15 cellular contexts compared by ENCODE assay signal in the genomic region with DNA sequence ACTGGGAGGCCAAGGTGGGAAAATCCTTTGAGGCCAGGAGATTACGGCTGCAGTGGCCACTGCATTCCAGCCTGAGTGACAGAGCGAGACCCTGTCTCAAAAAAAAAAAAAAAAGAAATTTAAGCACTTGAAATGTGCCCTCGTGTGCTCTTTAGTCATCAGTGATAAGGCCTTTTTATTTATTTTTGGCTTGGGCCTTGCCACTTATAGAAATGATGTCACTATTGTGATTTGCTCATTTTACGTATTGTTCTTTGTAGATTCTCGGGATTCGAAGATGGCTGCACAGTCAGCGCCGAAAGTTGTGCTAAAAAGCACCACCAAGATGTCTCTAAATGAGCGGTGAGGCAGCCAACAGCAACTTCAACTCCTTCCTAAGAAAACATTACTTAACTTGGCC. TPM values are rescaled to one million over a fixed set of nuclear protein-coding genes. Genes with fewer than 3 reads are reported as not detected.
DNase-seq lines count a peak whose midpoint lies in the region; ATAC-seq and TF ChIP-seq lines count a peak whose summit lies in the region.
"Had no signal": no experiment of that assay in that cellular context is flagged by ENCODE, and none has a peak within 500 bp of the region (broad histone marks: within the 10 kb centered on the region; RNA-seq: fewer than 3 reads in every experiment).

No MANE protein-coding gene starts in this region.

- WGBS in hepatocyte (ENCODE audit: low lambda C conversion rate, missing lambda C conversion rate): 91% methylated on average over 9 of the region's 9 CpGs
- WGBS in smooth muscle cell (ENCODE audit: low lambda C conversion rate): 86% methylated on average over 9 of the region's 9 CpGs

- peaks cover 23% of the 10 kb centered on the region for H3F3A ChIP-seq in smooth muscle cell (ENCODE audit: low read depth)

- TF ChIP-seq CTCF in RWPE1 (conservative IDR thresholded peaks at IDR 0.05; ENCODE audit: low read depth): no peak
- no peak for TF ChIP-seq CTCF in hepatocyte (IDR thresholded peaks at IDR 0.05; ENCODE audit: poor library complexity)
- TF ChIP-seq CTCF in smooth muscle cell (IDR thresholded peaks at IDR 0.05; ENCODE audit: borderline replicate concordance, insufficient read depth, poor library complexity, severe bottlenecking): no peak

- ATAC-seq in activated T-cell treated with anti-CD3 and anti-CD28 coated beads, Interleukin-2, amount 50 U/mL, for 4 hours: no peak

- peaks cover 35% of the 10 kb centered on the region for H3K4me1 Mint-ChIP-seq in activated T-cell treated with anti-CD3 and anti-CD28 coated beads, Interleukin-2, amount 50 U/mL, for 4 hours (ENCODE audit: low read depth)

- peak overlapping the region; percentile 84 for H3K4me2 ChIP-seq in hepatocyte
- peak overlapping the region; percentile 92 for H3K4me2 ChIP-seq in smooth muscle cell

- H3K36me3 Mint-ChIP-seq in activated T-cell treated with anti-CD3 and anti-CD28 coated beads, Interleukin-2, amount 50 U/mL, for 4 hours (ENCODE audit: insufficient read depth): peaks cover 21% of the 10 kb centered on the region

- H3K9me3 Mint-ChIP-seq in activated T-cell treated with anti-CD3 and anti-CD28 coated beads, Interleukin-2, amount 50 U/mL, for 4 hours: no peaks in the 10 kb centered on the region
- H3K9me3 Mint-ChIP-seq: memory B cell had no signal

- peak overlapping the region; percentile 92 for H3K4me3 Mint-ChIP-seq in activated T-cell treated with anti-CD3 and anti-CD28 coated beads, Interleukin-2, amount 50 U/mL, for 4 hours

- CTCF ChIA-PET in RWPE1 (lab: Yijun Ruan, JAX): interaction anchor here (0.7 to 1.1 kb wide), 2 partner anchors 9 to 104 kb away, joined by 4 to 5 read pairs; a partner anchor contains a TSS

- DNase-seq in activated T-cell treated with anti-CD3 and anti-CD28 coated beads, Interleukin-2, amount 50 U/mL, for 4 hours: no peak
- no peak for DNase-seq in activated T-cell treated with anti-CD3 and anti-CD28 coated beads, Interleukin-2, amount 50 U/mL, for 48 hours
- DNase-seq in RWPE1 (ENCODE audit: low spot score) (no peak), hepatocyte (ENCODE audit: low spot score) (no peak), smooth muscle cell (lab: John Stamatoyannopoulos, UW; ENCODE audit: unreplicated experiment) (no peak), MV-4-11 (lab: John Stamatoyannopoulos, UW) (no peak), NCI-H446 (lab: John Stamatoyannopoulos, UW) (no peak), GM19238 (ENCODE audit: insufficient read length, low spot score) (no peak)
- DNase-seq: brain microvascular endothelial cell, Kasumi-1, NCI-H2171 treated with DMSO at 0.1 percent for 48 hours, retina, uterus had no signal

- H3K36me3 ChIP-seq in hepatocyte (replicated peaks; ENCODE audit: insufficient read depth, low read depth) (peaks cover 5% of the 10 kb centered on the region), smooth muscle cell (ENCODE audit: low read depth) (peaks cover 18% of the 10 kb centered on the region)

- H3K27me3 ChIP-seq in hepatocyte (no peaks in the 10 kb centered on the region), smooth muscle cell (ENCODE audit: low read depth) (no peaks in the 10 kb centered on the region)
- H3K27me3 ChIP-seq: brain microvascular endothelial cell, uterus had no signal

- H3K9ac ChIP-seq in smooth muscle cell (ENCODE audit: low read depth): no peak overlapping the region

- H3K4me1 ChIP-seq in hepatocyte (ENCODE audit: insufficient read depth) (peaks cover 12% of the 10 kb centered on the region), smooth muscle cell (ENCODE audit: low read depth) (peaks cover 12% of the 10 kb centered on the region)

- H3K27me3 Mint-ChIP-seq in activated T-cell treated with anti-CD3 and anti-CD28 coated beads, Interleukin-2, amount 50 U/mL, for 4 hours (ENCODE audit: low read depth): no peaks in the 10 kb centered on the region
- H3K27me3 Mint-ChIP-seq: memory B cell had no signal

- H3K79me2 ChIP-seq in hepatocyte (peaks cover 70% of the 10 kb centered on the region), smooth muscle cell (ENCODE audit: low read depth) (peaks cover 65% of the 10 kb centered on the region)

- H3K27ac ChIP-seq in RWPE1 (peak overlapping the region; percentile 100), hepatocyte (no peak overlapping the region), smooth muscle cell (ENCODE audit: low read depth) (peak overlapping the region; percentile 31)
- H3K27ac ChIP-seq: brain microvascular endothelial cell had no signal

- H2AFZ ChIP-seq in hepatocyte (no peak overlapping the region), smooth muscle cell (ENCODE audit: low read depth) (no peak overlapping the region)

- H3K9me3 ChIP-seq in hepatocyte (ENCODE audit: low read depth) (no peaks in the 10 kb centered on the region), smooth muscle cell (replicated peaks; ENCODE audit: low read depth) (no peaks in the 10 kb centered on the region)
- H3K9me3 ChIP-seq: uterus had no signal

- H4K20me1 ChIP-seq in hepatocyte (ENCODE audit: insufficient read depth, poor library complexity, severe bottlenecking): peaks cover 45% of the 10 kb centered on the region
- H4K20me1 ChIP-seq in smooth muscle cell (ENCODE audit: low read depth): peaks cover 69% of the 10 kb centered on the region

- POLR2A ChIA-PET in RWPE1 (lab: Yijun Ruan, JAX; ENCODE audit: low non-redundant PET): no interaction called here

- no peaks in the 10 kb centered on the region for H3K9me2 ChIP-seq in hepatocyte (replicated peaks; ENCODE audit: insufficient read depth)

- H3K4me3 ChIP-seq in hepatocyte (no peak overlapping the region), smooth muscle cell (no peak overlapping the region)

RNA-seq across cellular contexts. Expression of a gene that starts 2.4 kb away (rescaled TPM):
- 100 to 1,000 TPM; 111 to 117 (median 114) TPM for total RNA-seq in activated T-cell treated with anti-CD3 and anti-CD28 coated beads, Interleukin-2, amount 50 U/mL, for 4 hours
- total RNA-seq in hepatocyte: 56.2 and 65.5 TPM in 2 replicates
- 40.6 and 50.7 TPM in 2 replicates for polyA plus RNA-seq in hepatocyte
- total RNA-seq in smooth muscle cell: 47.8 and 48.1 TPM in 2 replicates
- 49.7 and 50.2 TPM in 2 replicates for polyA plus RNA-seq in smooth muscle cell

RNA-seq across cellular contexts. Expression of a gene that starts 8.1 kb away (rescaled TPM):
- not detected for total RNA-seq in activated T-cell treated with anti-CD3 and anti-CD28 coated beads, Interleukin-2, amount 50 U/mL, for 4 hours
- 2.7 and 15.0 TPM in 2 replicates for total RNA-seq in hepatocyte
- 1.3 and 4.0 TPM in 2 replicates for polyA plus RNA-seq in hepatocyte
- total RNA-seq in smooth muscle cell: 8.3 TPM in 1 of 2 replicates, not detected in the other
- 0.46 and 1.0 TPM in 2 replicates for polyA plus RNA-seq in smooth muscle cell
- total RNA-seq: T-helper 2 cell treated with Interferon-gamma antibody and Interleukin-4, amounts not matched to agents 100 ng/mL and 5 ng/mL, for 36 hours had no signal

RNA-seq across cellular contexts. Expression of a gene that starts 9.0 kb away (rescaled TPM):
- 1 to 10 TPM; 2.0 to 4.9 (median 3.3) TPM for total RNA-seq in activated T-cell treated with anti-CD3 and anti-CD28 coated beads, Interleukin-2, amount 50 U/mL, for 4 hours
- total RNA-seq in hepatocyte: 82.0 and 115 TPM in 2 replicates
- 248 and 282 TPM in 2 replicates for polyA plus RNA-seq in hepatocyte
- 150 and 158 TPM in 2 replicates for total RNA-seq in smooth muscle cell
- 474 and 498 TPM in 2 replicates for polyA plus RNA-seq in smooth muscle cell

RNA-seq across cellular contexts. Expression of a gene that starts 20.2 kb away (rescaled TPM):
- under 1 TPM in 2 of 3 donors, not detected in 1; 0.32 to 0.43 TPM for total RNA-seq in activated T-cell treated with anti-CD3 and anti-CD28 coated beads, Interleukin-2, amount 50 U/mL, for 4 hours
- total RNA-seq in hepatocyte (112 and 141 TPM in 2 replicates), smooth muscle cell (20.1 and 25.1 TPM in 2 replicates)
- polyA plus RNA-seq in hepatocyte (62.8 and 94.9 TPM in 2 replicates), smooth muscle cell (11.0 and 32.7 TPM in 2 replicates)
- total RNA-seq: T-helper 2 cell treated with Interferon-gamma antibody and Interleukin-4, amounts not matched to agents 100 ng/mL and 5 ng/mL, for 36 hours had no signal

RNA-seq across cellular contexts. Expression of a gene that starts 22.2 kb away (rescaled TPM):
- 10 to 100 TPM; 32.1 to 36.8 (median 32.7) TPM for total RNA-seq in activated T-cell treated with anti-CD3 and anti-CD28 coated beads, Interleukin-2, amount 50 U/mL, for 4 hours
- total RNA-seq in hepatocyte (40.9 and 41.4 TPM in 2 replicates), smooth muscle cell (37.6 and 65.5 TPM in 2 replicates)
- polyA plus RNA-seq in hepatocyte (63.2 and 68.4 TPM in 2 replicates), smooth muscle cell (48.1 and 52.0 TPM in 2 replicates)

Comparison
In these comparisons a context has a peak if more than half of its experiments do, and no peak if none do; other contexts are left out.
1. RNA of a gene that starts 9.0 kb away (total RNA-seq): 150 to 158 TPM in smooth muscle cell and 82.0 to 115 TPM in hepatocyte; 2.0 to 4.9 TPM in activated T-cell treated with anti-CD3 and anti-CD28 coated beads, Interleukin-2, amount 50 U/mL, for 4 hours; every median in the first group is over 10 times any median in the second.